Comparison of ENCODE assay signal across 8 cellular contexts in genomic region chr5:43314724-43315123, GRCh38. TPM values are rescaled to one million over a fixed set of nuclear protein-coding genes. Genes with fewer than 3 reads are reported as not detected.
DNase-seq lines count a peak whose midpoint lies in the region; ATAC-seq lines count a peak whose summit lies in the region.

No MANE protein-coding gene starts in this region.

- H3K9me3 Mint-ChIP-seq in activated naive CD4-positive, alpha-beta T cell treated with anti-CD3 and anti-CD28 coated beads, Interleukin-2, amount 50 U/mL, for 24 hours = peaks cover 5% of the 10 kb centered on the region
- H3K9me3 Mint-ChIP-seq in activated CD4-positive, alpha-beta memory T cell treated with anti-CD3 and anti-CD28 coated beads, Interleukin-2, amount 10 ng/mL, durations not matched to agents 7 days and 5 days = peaks cover 14% of the 10 kb centered on the region
- H3K9me3 Mint-ChIP-seq in stimulated activated naive CD8-positive, alpha-beta T cell treated with anti-CD3 and anti-CD28 coated beads, Interleukin-15, amount 100 ng/mL, for 72 hours = peaks cover 0 to 15% of the 10 kb centered on the region in 2 donors

- POLR2A ChIA-PET in activated CD4-positive, alpha-beta memory T cell treated with anti-CD3 and anti-CD28 coated beads, Interleukin-2, amount 10 ng/mL, durations not matched to agents 7 days and 5 days (lab: Charles Lee) = interaction anchor here (0.8 to 4.6 kb wide), 12 partner anchors 11 to 327 kb away, joined by 3 to 80 read pairs (median 12); partner anchors contain the start of genes TMEM267 and ZNF131

- CTCF ChIA-PET in activated CD4-positive, alpha-beta memory T cell treated with anti-CD3 and anti-CD28 coated beads, Interleukin-2, amount 10 ng/mL, durations not matched to agents 7 days and 5 days (lab: Charles Lee) = interaction anchor here (1.0 to 3.3 kb wide), 7 partner anchors 75 to 406 kb away, joined by 3 to 28 read pairs (median 7); partner anchors contain the start of genes C5orf34 and TMEM267

- no peak for ATAC-seq in stimulated activated naive CD8-positive, alpha-beta T cell treated with anti-CD3 and anti-CD28 coated beads, Interleukin-15, amount 100 ng/mL, for 72 hours
- ATAC-seq in HG02884 (IDR thresholded peaks at IDR 0.05; ENCODE audit: unreplicated experiment) = no peak

- no peaks in the 10 kb centered on the region for H3K27me3 Mint-ChIP-seq in activated naive CD4-positive, alpha-beta T cell treated with anti-CD3 and anti-CD28 coated beads, Interleukin-2, amount 50 U/mL, for 24 hours
- H3K27me3 Mint-ChIP-seq in activated CD4-positive, alpha-beta memory T cell treated with anti-CD3 and anti-CD28 coated beads, Interleukin-2, amount 10 ng/mL, durations not matched to agents 7 days and 5 days = no peaks in the 10 kb centered on the region
- no peaks in the 10 kb centered on the region for H3K27me3 Mint-ChIP-seq in stimulated activated naive CD8-positive, alpha-beta T cell treated with anti-CD3 and anti-CD28 coated beads, Interleukin-15, amount 100 ng/mL, for 72 hours

- no peak for DNase-seq in activated naive CD4-positive, alpha-beta T cell treated with anti-CD3 and anti-CD28 coated beads, Interleukin-2, amount 50 U/mL, for 16 hours
- no peak for DNase-seq in activated CD4-positive, alpha-beta memory T cell treated with anti-CD3 and anti-CD28 coated beads, Interleukin-2, amount 10 ng/mL, durations not matched to agents 7 days and 5 days
- DNase-seq in kidney tubule cell (ENCODE audit: low spot score) (peak; percentile 23), NCI-H2107 (lab: John Stamatoyannopoulos, UW) (no peak), NCI-H82 treated with DMSO at 0.1 percent for 48 hours (lab: John Stamatoyannopoulos, UW; ENCODE audit: unreplicated experiment) (no peak)
- DNase-seq in stimulated activated naive CD8-positive, alpha-beta T cell treated with anti-CD3 and anti-CD28 coated beads, Interleukin-15, amount 100 ng/mL, for 72 hours = no peak

- H3K4me1 Mint-ChIP-seq in activated naive CD4-positive, alpha-beta T cell treated with anti-CD3 and anti-CD28 coated beads, Interleukin-2, amount 50 U/mL, for 24 hours = peaks cover 55% of the 10 kb centered on the region
- H3K4me1 Mint-ChIP-seq in activated CD4-positive, alpha-beta memory T cell treated with anti-CD3 and anti-CD28 coated beads, Interleukin-2, amount 10 ng/mL, durations not matched to agents 7 days and 5 days = peaks cover 59% of the 10 kb centered on the region
- H3K4me1 Mint-ChIP-seq in stimulated activated naive CD8-positive, alpha-beta T cell treated with anti-CD3 and anti-CD28 coated beads, Interleukin-15, amount 100 ng/mL, for 72 hours = peaks cover 68% of the 10 kb centered on the region

- H3K36me3 Mint-ChIP-seq in activated naive CD4-positive, alpha-beta T cell treated with anti-CD3 and anti-CD28 coated beads, Interleukin-2, amount 50 U/mL, for 24 hours = peaks cover 11% of the 10 kb centered on the region
- H3K36me3 Mint-ChIP-seq in activated CD4-positive, alpha-beta memory T cell treated with anti-CD3 and anti-CD28 coated beads, Interleukin-2, amount 10 ng/mL, durations not matched to agents 7 days and 5 days (ENCODE audit: low read depth) = peaks cover 45% of the 10 kb centered on the region

- H3K27ac Mint-ChIP-seq in activated naive CD4-positive, alpha-beta T cell treated with anti-CD3 and anti-CD28 coated beads, Interleukin-2, amount 50 U/mL, for 24 hours = peak overlapping the region; percentile 96
- peak overlapping the region; percentile 85 for H3K27ac Mint-ChIP-seq in activated CD4-positive, alpha-beta memory T cell treated with anti-CD3 and anti-CD28 coated beads, Interleukin-2, amount 10 ng/mL, durations not matched to agents 7 days and 5 days
- H3K27ac Mint-ChIP-seq in stimulated activated naive CD8-positive, alpha-beta T cell treated with anti-CD3 and anti-CD28 coated beads, Interleukin-15, amount 100 ng/mL, for 72 hours = peak overlapping the region; percentile 96 to 97

- H3K4me3 Mint-ChIP-seq in activated naive CD4-positive, alpha-beta T cell treated with anti-CD3 and anti-CD28 coated beads, Interleukin-2, amount 50 U/mL, for 24 hours = peak overlapping the region; percentile 62
- H3K4me3 Mint-ChIP-seq in activated CD4-positive, alpha-beta memory T cell treated with anti-CD3 and anti-CD28 coated beads, Interleukin-2, amount 10 ng/mL, durations not matched to agents 7 days and 5 days = no peak overlapping the region
- peak overlapping the region in 1 of 2 donors; percentile 55 for H3K4me3 Mint-ChIP-seq in stimulated activated naive CD8-positive, alpha-beta T cell treated with anti-CD3 and anti-CD28 coated beads, Interleukin-15, amount 100 ng/mL, for 72 hours

RNA-seq across cellular contexts. Expression of gene HMGCS1, which starts 1.5 kb away (rescaled TPM):
- total RNA-seq in activated CD4-positive, alpha-beta memory T cell treated with anti-CD3 and anti-CD28 coated beads, Interleukin-2, amount 10 ng/mL, durations not matched to agents 7 days and 5 days = 100 to 1,000 TPM; 150 to 155 TPM
